In genomic region chr16:67148656-67149275, GRCh38 we compare ENCODE assay signal across 1 cellular context.
TF ChIP-seq lines count a peak whose summit lies in the region.

No MANE protein-coding gene starts in this region.

TF ChIP-seq in GM23338, 12 proteins besides CTCF, POLR2A, EP300 and RAD21:
- TF ChIP-seq ZNF462 (CRISPR knock-in tag; IDR thresholded peaks at IDR 0.05) (no peak), STAT1 (IDR thresholded peaks at IDR 0.05; ENCODE audit: unreplicated experiment) (no peak), JUNB (IDR thresholded peaks at IDR 0.05; ENCODE audit: unreplicated experiment) (no peak), ZNF331 (CRISPR knock-in tag; IDR thresholded peaks at IDR 0.05; ENCODE audit: low read depth) (no peak), POLR2AphosphoS5 (IDR thresholded peaks at IDR 0.05; ENCODE audit: low read depth) (no peak), CREB1 (CRISPR knock-in tag; IDR thresholded peaks at IDR 0.05; ENCODE audit: low read depth) (no peak), ZNF114 (CRISPR knock-in tag; IDR thresholded peaks at IDR 0.05) (no peak), EZH2 (IDR thresholded peaks at IDR 0.05; ENCODE audit: low read depth, unreplicated experiment) (no peak), ETS1 (IDR thresholded peaks at IDR 0.05) (no peak), REST (IDR thresholded peaks at IDR 0.05; ENCODE audit: unreplicated experiment) (no peak), EZH2phosphoT487 (IDR thresholded peaks at IDR 0.05; ENCODE audit: unreplicated experiment) (no peak), NANOG (IDR thresholded peaks at IDR 0.05; ENCODE audit: borderline replicate concordance) (no peak)
